Comparison of ENCODE assay signal across 10 cellular contexts in genomic region chr1:12383001-12383400, GRCh38.
"Had no signal": no experiment of that assay in that cellular context is flagged by ENCODE, and none has a peak within 500 bp of the region (broad histone marks: within the 10 kb centered on the region; RNA-seq: fewer than 3 reads in every experiment).

No MANE protein-coding gene starts in this region.

- H3K27ac Mint-ChIP-seq: activated naive CD4-positive, alpha-beta T cell treated with anti-CD3 and anti-CD28 coated beads for 36 hours; neural progenitor cell; stimulated activated effector memory CD8-positive, alpha-beta T cell treated with anti-CD3 and anti-CD28 coated beads, Interleukin-12 subunit alpha, Interleukin-12 subunit beta, amount 100 ng/mL, for 72 hours had no signal

- H3K27ac ChIP-seq: neural progenitor cell, thyroid gland had no signal

- DNase-seq: activated CD4-positive, alpha-beta T cell treated with anti-CD3 and anti-CD28 coated beads for 4 hours; activated naive CD4-positive, alpha-beta T cell treated with anti-CD3 and anti-CD28 coated beads for 36 hours; amygdala; small intestine; SW 1271; T1000; thyroid gland had no signal

- H3K4me1 Mint-ChIP-seq: neural progenitor cell had no signal

- H3K9me3 ChIP-seq: thyroid gland, vagina had no signal

- H3K4me3 ChIP-seq: neural progenitor cell, thyroid gland, vagina had no signal

- H2AFZ ChIP-seq: neural progenitor cell had no signal

- H3K4me3 Mint-ChIP-seq: activated naive CD4-positive, alpha-beta T cell treated with anti-CD3 and anti-CD28 coated beads for 36 hours; neural progenitor cell; stimulated activated effector memory CD8-positive, alpha-beta T cell treated with anti-CD3 and anti-CD28 coated beads, Interleukin-12 subunit alpha, Interleukin-12 subunit beta, amount 100 ng/mL, for 72 hours had no signal

- H3K9ac ChIP-seq: neural progenitor cell had no signal

- FAIRE-seq: small intestine had no signal

- H3K4me2 ChIP-seq: neural progenitor cell had no signal

- ATAC-seq: stimulated activated effector memory CD8-positive, alpha-beta T cell treated with anti-CD3 and anti-CD28 coated beads, Interleukin-12 subunit alpha, Interleukin-12 subunit beta, amount 100 ng/mL, for 72 hours had no signal

- H3K27me3 ChIP-seq: neural progenitor cell, thyroid gland, vagina had no signal
